17 cellular contexts compared by ENCODE assay signal in genomic region chr9:86639287-86639686, GRCh38.
"Had no signal": no experiment of that assay in that cellular context is flagged by ENCODE, and none has a peak within 500 bp of the region (broad histone marks: within the 10 kb centered on the region; RNA-seq: fewer than 3 reads in every experiment).

No MANE protein-coding gene starts in this region.

- H3K9me3 ChIP-seq: lower lobe of right lung, neutrophil, right lobe of liver, transverse colon had no signal

- H3K27ac ChIP-seq: dorsolateral prefrontal cortex, lower lobe of right lung, neutrophil, parathyroid adenoma, right lobe of liver had no signal

- H3K36me3 Mint-ChIP-seq: immature natural killer cell; stimulated activated naive B cell treated with anti-CD40 and anti-IgM and Interleukin-4, amounts not matched to agents 10 μg/mL and 1 μg/mL and 100 μg/mL, for 72 hours had no signal

- DNase-seq: dorsolateral prefrontal cortex; effector CD4-positive, alpha-beta T cell; hypothalamus; immature natural killer cell; left ventricle myocardium superior; naive thymus-derived CD8-positive, alpha-beta T cell; right lobe of liver; small intestine; stimulated activated CD4-positive, alpha-beta T cell treated with anti-CD3 and anti-CD28 coated beads, Interleukin-15, amount 100 ng/mL, for 24 hours; stimulated activated CD4-positive, alpha-beta T cell treated with anti-CD3 and anti-CD28 coated beads, Interleukin-2, amount 100 ng/mL, for 48 hours; stimulated activated naive B cell treated with anti-CD40 and anti-IgM and Interleukin-4, amounts not matched to agents 10 μg/mL and 1 μg/mL and 100 μg/mL, for 72 hours had no signal

- H3K9me3 Mint-ChIP-seq: immature natural killer cell; neural crest cell; stimulated activated naive CD8-positive, alpha-beta T cell treated with anti-CD3 and anti-CD28 coated beads, Interleukin-15, Interleukin-2, amounts not matched to agents 100 ng/mL and 50 ng/mL, for 24 hours had no signal

- H3K4me3 Mint-ChIP-seq: immature natural killer cell; naive thymus-derived CD8-positive, alpha-beta T cell; neural crest cell; stimulated activated naive B cell treated with anti-CD40 and anti-IgM and Interleukin-4, amounts not matched to agents 10 μg/mL and 1 μg/mL and 100 μg/mL, for 72 hours; stimulated activated naive CD8-positive, alpha-beta T cell treated with anti-CD3 and anti-CD28 coated beads, Interleukin-15, Interleukin-2, amounts not matched to agents 100 ng/mL and 50 ng/mL, for 24 hours had no signal

- H3K27me3 ChIP-seq: right lobe of liver had no signal

- H3K4me1 ChIP-seq: lower lobe of right lung, parathyroid adenoma, right lobe of liver had no signal

- H3K36me3 ChIP-seq: lower lobe of right lung, neutrophil, right lobe of liver, transverse colon had no signal

- H3K27ac Mint-ChIP-seq: immature natural killer cell; naive thymus-derived CD8-positive, alpha-beta T cell; stimulated activated naive B cell treated with anti-CD40 and anti-IgM and Interleukin-4, amounts not matched to agents 10 μg/mL and 1 μg/mL and 100 μg/mL, for 72 hours; stimulated activated naive CD8-positive, alpha-beta T cell treated with anti-CD3 and anti-CD28 coated beads, Interleukin-15, Interleukin-2, amounts not matched to agents 100 ng/mL and 50 ng/mL, for 24 hours had no signal

- H3K4me1 Mint-ChIP-seq: naive thymus-derived CD8-positive, alpha-beta T cell; stimulated activated naive B cell treated with anti-CD40 and anti-IgM and Interleukin-4, amounts not matched to agents 10 μg/mL and 1 μg/mL and 100 μg/mL, for 72 hours had no signal

- H3K4me3 ChIP-seq: dorsolateral prefrontal cortex, lower lobe of right lung, right lobe of liver, transverse colon had no signal

- ATAC-seq: left ventricle myocardium superior; naive thymus-derived CD8-positive, alpha-beta T cell; stimulated activated naive B cell treated with anti-CD40 and anti-IgM and Interleukin-4, amounts not matched to agents 10 μg/mL and 1 μg/mL and 100 μg/mL, for 72 hours had no signal
